1 cellular context compared by ENCODE assay signal in genomic region chr17:13601776-13602551, GRCh38.
TF ChIP-seq lines count a peak whose summit lies in the region.

HS3ST3A1 (minus strand) TSS chr17:13601929; CDS start chr17:13601129, 800 bp downstream.

TF ChIP-seq in HEK293, 187 proteins besides CTCF, POLR2A, EP300 and RAD21 (continued from another document and continues in another):
- TF ChIP-seq KLF9 (tag by site-specific recombination; IDR thresholded peaks at IDR 0.05; ENCODE audit: low read depth) = peak; percentile 95
- no peak; the same call in 1 of the 2 replicates for TF ChIP-seq PRDM1 (tag by site-specific recombination; IDR thresholded peaks at IDR 0.05)
- peak; percentile 93 for TF ChIP-seq MZF1 (tag by site-specific recombination; IDR thresholded peaks at IDR 0.05; ENCODE audit: borderline replicate concordance)
- TF ChIP-seq WT1 (tag by site-specific recombination; IDR thresholded peaks at IDR 0.05) = peak; percentile 53
- peak; percentile 88 for TF ChIP-seq ZFHX2 (tag by site-specific recombination; conservative IDR thresholded peaks at IDR 0.05)
- TF ChIP-seq ZBTB49 (tag by site-specific recombination; IDR thresholded peaks at IDR 0.05; ENCODE audit: low read depth) = no peak
- TF ChIP-seq ZNF521 (tag by site-specific recombination; IDR thresholded peaks at IDR 0.05) = no peak
- TF ChIP-seq ZNF37A (tag by site-specific recombination; IDR thresholded peaks at IDR 0.05) = no peak
- 0 out of 2 replicates have a peak, but pooled peaks have one; percentile 11 for TF ChIP-seq TSHZ1 (tag by site-specific recombination; IDR thresholded peaks at IDR 0.05; ENCODE audit: borderline replicate concordance)
- TF ChIP-seq ZNF362 (tag by site-specific recombination; IDR thresholded peaks at IDR 0.05) = no peak
- no peak for TF ChIP-seq ZNF701 (tag by site-specific recombination; IDR thresholded peaks at IDR 0.05)
- TF ChIP-seq ZBTB44 (tag by site-specific recombination; IDR thresholded peaks at IDR 0.05) = no peak
- TF ChIP-seq ZEB2 (tag by site-specific recombination; IDR thresholded peaks at IDR 0.05) = peak; percentile 87
- TF ChIP-seq ZNF138 (tag by site-specific recombination; IDR thresholded peaks at IDR 0.05; ENCODE audit: borderline replicate concordance) = no peak
- TF ChIP-seq ZSCAN30 (tag by site-specific recombination; IDR thresholded peaks at IDR 0.05) = peak; percentile 100
- TF ChIP-seq ZNF488 (tag by site-specific recombination; IDR thresholded peaks at IDR 0.05) = no peak
- no peak for TF ChIP-seq HOXD13 (CRISPR knock-in tag; IDR thresholded peaks at IDR 0.05; ENCODE audit: borderline replicate concordance)
- peak; percentile 88 for TF ChIP-seq ZNF600 (tag by site-specific recombination; IDR thresholded peaks at IDR 0.05)
- TF ChIP-seq ZNF157 (tag by site-specific recombination; IDR thresholded peaks at IDR 0.05) = no peak
- TF ChIP-seq ZNF112 (tag by site-specific recombination; IDR thresholded peaks at IDR 0.05) = no peak
- peak; percentile 91 for TF ChIP-seq ZBTB48 (tag by site-specific recombination; IDR thresholded peaks at IDR 0.05)
- TF ChIP-seq ZNF23 (tag by site-specific recombination; IDR thresholded peaks at IDR 0.05; ENCODE audit: borderline replicate concordance) = no peak
- TF ChIP-seq ZNF549 (tag by site-specific recombination; IDR thresholded peaks at IDR 0.05) = no peak
- TF ChIP-seq ZNF513 (tag by site-specific recombination; IDR thresholded peaks at IDR 0.05) = no peak
- no peak for TF ChIP-seq ZNF132 (tag by site-specific recombination; IDR thresholded peaks at IDR 0.05; ENCODE audit: borderline replicate concordance)
- no peak for TF ChIP-seq ZNF654 (tag by site-specific recombination; IDR thresholded peaks at IDR 0.05; ENCODE audit: low read depth)
- peak; percentile 90 for TF ChIP-seq ZNF335 (tag by site-specific recombination; conservative IDR thresholded peaks at IDR 0.05)
- TF ChIP-seq GFI1B (tag by site-specific recombination; IDR thresholded peaks at IDR 0.05) = no peak
- TF ChIP-seq ZBTB17 (tag by site-specific recombination; IDR thresholded peaks at IDR 0.05) = peak; percentile 78
- peak; percentile 92 for TF ChIP-seq ZNF341 (tag by site-specific recombination; IDR thresholded peaks at IDR 0.05; ENCODE audit: low read depth)
- no peak for TF ChIP-seq ZNF555 (tag by site-specific recombination; conservative IDR thresholded peaks at IDR 0.05)
- TF ChIP-seq ZNF433 (tag by site-specific recombination; IDR thresholded peaks at IDR 0.05; ENCODE audit: low read depth) = no peak
- TF ChIP-seq ZNF214 (tag by site-specific recombination; IDR thresholded peaks at IDR 0.05; ENCODE audit: borderline replicate concordance) = no peak
- no peak for TF ChIP-seq ZNF274 (IDR thresholded peaks at IDR 0.05; ENCODE audit: low read length)
- no peak for TF ChIP-seq ZNF274 (tag by site-specific recombination; IDR thresholded peaks at IDR 0.05; ENCODE audit: borderline replicate concordance)
- TF ChIP-seq ZNF776 (tag by site-specific recombination; IDR thresholded peaks at IDR 0.05; ENCODE audit: borderline replicate concordance) = no peak
- TF ChIP-seq ZNF280C (tag by site-specific recombination; IDR thresholded peaks at IDR 0.05) = no peak
- TF ChIP-seq ZNF692 (tag by site-specific recombination; IDR thresholded peaks at IDR 0.05) = peak; percentile 60
- no peak for TF ChIP-seq ZNF26 (tag by site-specific recombination; IDR thresholded peaks at IDR 0.05)
- no peak for TF ChIP-seq ZNF311 (tag by site-specific recombination; IDR thresholded peaks at IDR 0.05; ENCODE audit: borderline replicate concordance)
- TF ChIP-seq ZNF791 (tag by site-specific recombination; IDR thresholded peaks at IDR 0.05) = no peak
- TF ChIP-seq SP7 (tag by site-specific recombination; IDR thresholded peaks at IDR 0.05) = peak; percentile 50; the same call in 1 of the 2 replicates
- peak; percentile 71 for TF ChIP-seq INSM2 (tag by site-specific recombination; IDR thresholded peaks at IDR 0.05)
- no peak for TF ChIP-seq GLI2 (tag by site-specific recombination; IDR thresholded peaks at IDR 0.05; ENCODE audit: borderline replicate concordance, low read depth)
- no peak for TF ChIP-seq ZFP41 (tag by site-specific recombination; IDR thresholded peaks at IDR 0.05; ENCODE audit: borderline replicate concordance)
- TF ChIP-seq MYNN (tag by site-specific recombination; IDR thresholded peaks at IDR 0.05; ENCODE audit: borderline replicate concordance) = no peak; the same call in 1 of the 2 replicates
